In genomic region chr22:46703166-46703995, GRCh38 we compare ENCODE assay signal across 25 cellular contexts.
"Had no signal": no experiment of that assay in that cellular context is flagged by ENCODE, and none has a peak within 500 bp of the region (broad histone marks: within the 10 kb centered on the region; RNA-seq: fewer than 3 reads in every experiment).

No MANE protein-coding gene starts in this region.

- H3K36me3 ChIP-seq: uterus had no signal

- H3K4me3 Mint-ChIP-seq: activated B cell treated with CpG ODN at 0.5 μM for 24 hours; activated CD8-positive, alpha-beta T cell treated with anti-CD3 and anti-CD28 coated beads, Interleukin-2, amount 10 ng/mL, durations not matched to agents 7 days and 5 days; activated T-helper 17 cell treated with anti-CD3 and anti-CD28 coated beads, Interleukin-2, amount 50 U/mL, for 72 hours; central memory CD8-positive, alpha-beta T cell; effector memory CD8-positive, alpha-beta T cell; memory B cell; natural killer cell treated with Interleukin-12 subunit alpha and Interleukin-12 subunit beta and Interleukin-15 and Interleukin-18, amount 100 ng/mL, for 72 hours; stimulated activated effector memory CD8-positive, alpha-beta T cell treated with anti-CD3 and anti-CD28 coated beads, Interleukin-12 subunit alpha, Interleukin-12 subunit beta, amount 100 ng/mL, for 72 hours had no signal

- H3K9me3 ChIP-seq: breast epithelium, colonic mucosa, esophagus squamous epithelium, gastrocnemius medialis, testis, uterus had no signal

- H3K4me1 Mint-ChIP-seq: activated B cell treated with CpG ODN at 0.5 μM for 24 hours; activated T-helper 17 cell treated with anti-CD3 and anti-CD28 coated beads, Interleukin-2, amount 50 U/mL, for 72 hours had no signal

- FAIRE-seq: keratinocyte had no signal

- DNase-seq: activated B cell treated with CpG ODN at 0.5 μM for 24 hours; activated CD4-positive, alpha-beta T cell treated with anti-CD3 and anti-CD28 coated beads for 48 hours; activated CD8-positive, alpha-beta T cell treated with anti-CD3 and anti-CD28 coated beads, Interleukin-2, amount 10 ng/mL, durations not matched to agents 7 days and 5 days; colonic mucosa; dorsolateral prefrontal cortex; effector memory CD8-positive, alpha-beta T cell; esophagus squamous epithelium; gastrocnemius medialis; head of caudate nucleus; left colon; nucleus accumbens; stimulated activated CD4-positive, alpha-beta T cell treated with anti-CD3 and anti-CD28 coated beads, Interleukin-2, amount 100 ng/mL, for 24 hours; T1000; testis; trophoblast cell; uterus had no signal

- H3K27me3 Mint-ChIP-seq: activated B cell treated with CpG ODN at 0.5 μM for 24 hours; activated T-helper 17 cell treated with anti-CD3 and anti-CD28 coated beads, Interleukin-2, amount 50 U/mL, for 72 hours; central memory CD8-positive, alpha-beta T cell; effector memory CD8-positive, alpha-beta T cell; memory B cell; natural killer cell treated with Interleukin-12 subunit alpha and Interleukin-12 subunit beta and Interleukin-15 and Interleukin-18, amount 100 ng/mL, for 72 hours had no signal

- H3K4me1 ChIP-seq: breast epithelium, colonic mucosa, esophagus squamous epithelium, gastrocnemius medialis, testis, uterus had no signal

- H3K27me3 ChIP-seq: breast epithelium, colonic mucosa, dorsolateral prefrontal cortex, esophagus squamous epithelium, gastrocnemius medialis, testis, uterus had no signal

- H3K27ac Mint-ChIP-seq: activated B cell treated with CpG ODN at 0.5 μM for 24 hours; activated CD8-positive, alpha-beta T cell treated with anti-CD3 and anti-CD28 coated beads, Interleukin-2, amount 10 ng/mL, durations not matched to agents 7 days and 5 days; activated T-helper 17 cell treated with anti-CD3 and anti-CD28 coated beads, Interleukin-2, amount 50 U/mL, for 72 hours; memory B cell; natural killer cell treated with Interleukin-12 subunit alpha and Interleukin-12 subunit beta and Interleukin-15 and Interleukin-18, amount 100 ng/mL, for 72 hours; stimulated activated effector memory CD8-positive, alpha-beta T cell treated with anti-CD3 and anti-CD28 coated beads, Interleukin-12 subunit alpha, Interleukin-12 subunit beta, amount 100 ng/mL, for 72 hours had no signal

- H3K27ac ChIP-seq: breast epithelium, colonic mucosa, dorsolateral prefrontal cortex, esophagus squamous epithelium, gastrocnemius medialis, skin epidermis, testis, uterus had no signal

- ATAC-seq: activated CD8-positive, alpha-beta T cell treated with anti-CD3 and anti-CD28 coated beads, Interleukin-2, amount 10 ng/mL, durations not matched to agents 7 days and 5 days; activated naive CD4-positive, alpha-beta T cell treated with anti-CD3 and anti-CD28 coated beads, Interleukin-2, amount 50 U/mL, for 72 hours; activated T-helper 17 cell treated with anti-CD3 and anti-CD28 coated beads, Interleukin-2, amount 50 U/mL, for 72 hours; effector memory CD8-positive, alpha-beta T cell; gastrocnemius medialis; stimulated activated effector memory CD8-positive, alpha-beta T cell treated with anti-CD3 and anti-CD28 coated beads, Interleukin-12 subunit alpha, Interleukin-12 subunit beta, amount 100 ng/mL, for 72 hours had no signal

- H3K9me3 Mint-ChIP-seq: activated B cell treated with CpG ODN at 0.5 μM for 24 hours; activated naive CD4-positive, alpha-beta T cell treated with anti-CD3 and anti-CD28 coated beads, Interleukin-2, amount 50 U/mL, for 72 hours; activated T-helper 17 cell treated with anti-CD3 and anti-CD28 coated beads, Interleukin-2, amount 50 U/mL, for 72 hours; central memory CD8-positive, alpha-beta T cell; effector memory CD8-positive, alpha-beta T cell; memory B cell; natural killer cell treated with Interleukin-12 subunit alpha and Interleukin-12 subunit beta and Interleukin-15 and Interleukin-18, amount 100 ng/mL, for 72 hours; stimulated activated effector memory CD8-positive, alpha-beta T cell treated with anti-CD3 and anti-CD28 coated beads, Interleukin-12 subunit alpha, Interleukin-12 subunit beta, amount 100 ng/mL, for 72 hours had no signal

- H3K4me3 ChIP-seq: breast epithelium, colonic mucosa, dorsolateral prefrontal cortex, esophagus squamous epithelium, gastrocnemius medialis, skin epidermis, testis, uterus had no signal
